In the genomic region with DNA sequence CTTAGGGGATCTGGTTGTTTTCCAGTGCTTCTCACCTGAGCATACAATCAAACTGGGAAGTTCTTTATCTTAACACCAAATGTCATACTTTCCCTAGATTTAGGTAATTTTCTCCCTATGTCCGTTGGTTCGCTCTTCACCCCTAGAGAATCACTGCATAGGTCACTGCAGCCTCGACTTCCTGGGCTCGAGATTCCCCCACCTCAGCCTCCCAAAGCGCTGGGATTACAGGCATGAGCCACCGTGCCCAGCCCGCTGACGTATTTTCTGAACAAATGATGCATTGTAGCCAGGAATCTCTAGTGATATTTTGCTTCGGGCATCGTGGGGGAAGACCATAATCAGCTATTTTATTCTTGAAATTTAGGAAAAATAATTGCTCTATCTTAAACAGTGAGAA, we compare ENCODE assay signal across 6 cellular contexts. TPM values are rescaled to one million over a fixed set of nuclear protein-coding genes. Genes with fewer than 3 reads are reported as not detected.
DNase-seq lines count a peak whose midpoint lies in the region; ATAC-seq and TF ChIP-seq lines count a peak whose summit lies in the region.

No MANE protein-coding gene starts in this region.

- TF ChIP-seq EP300 in upper lobe of left lung (IDR thresholded peaks at IDR 0.05), result no peak

- ATAC-seq in heart left ventricle (no peak), Right ventricle myocardium inferior (no peak), upper lobe of left lung (ENCODE audit: low FRiP score in 2 of 2) (no peak)

- H3K4me3 ChIP-seq in heart left ventricle (peak overlapping the region in 11 of 12 donors; percentile 66 to 95 (median 79)), upper lobe of left lung (peak overlapping the region in 3 of 4 donors; percentile 68 to 86 (median 75))

- DNase-seq in heart left ventricle, result no peak
- DNase-seq in Right ventricle myocardium inferior (ENCODE audit: missing footprints), result no peak
- DNase-seq in globus pallidus (ENCODE audit: low spot score), result peak; percentile 26
- no peak for DNase-seq in upper lobe of left lung
- DNase-seq in stimulated activated CD4-positive, alpha-beta T cell treated with anti-CD3 and anti-CD28 coated beads, Interleukin-4, amount 100 ng/mL, for 1 hour, result no peak
- no peak for DNase-seq in midbrain (lab: John Stamatoyannopoulos, UW)

- 29 to 52% (median 46%) methylated on average over 10 of the region's 10 CpGs for WGBS in heart left ventricle, 4 donors
- 54 to 59% methylated on average over 10 of the region's 10 CpGs for WGBS in upper lobe of left lung, 2 donors

- no peaks in the 10 kb centered on the region for H3K9me3 ChIP-seq in heart left ventricle
- no peaks in the 10 kb centered on the region for H3K9me3 ChIP-seq in upper lobe of left lung

- peak overlapping the region; percentile 72 to 98 (median 93) for H3K27ac ChIP-seq in heart left ventricle
- peak overlapping the region; percentile 94 to 97 (median 96) for H3K27ac ChIP-seq in upper lobe of left lung

- TF ChIP-seq CTCF in heart left ventricle (IDR thresholded peaks at IDR 0.05), result no peak
- no peak for TF ChIP-seq CTCF in upper lobe of left lung (IDR thresholded peaks at IDR 0.05)

- peaks cover 0 to 30% (median 23%) of the 10 kb centered on the region in 12 donors for H3K4me1 ChIP-seq in heart left ventricle
- H3K4me1 ChIP-seq in upper lobe of left lung, result peaks cover 16 to 30% (median 27%) of the 10 kb centered on the region in 4 donors

- H3K36me3 ChIP-seq in heart left ventricle (peaks cover 0 to 46% (median 37%) of the 10 kb centered on the region in 9 donors), upper lobe of left lung (peaks cover 16 to 44% (median 30%) of the 10 kb centered on the region in 4 donors)

- H3K27me3 ChIP-seq in heart left ventricle, result no peaks in the 10 kb centered on the region
- no peaks in the 10 kb centered on the region for H3K27me3 ChIP-seq in upper lobe of left lung

- intact Hi-C loops in heart left ventricle (cut with DNase I), result loop anchor here in 4 of 10 donors (5.0 to 10.0 kb wide), 5 partner anchors 42 to 202 kb away; partner anchors contain the start of genes MYL6 (in 3 of the 4), RPS26 (in 2 of the 4), SUOX (in 2 of the 4) and CNPY2 (in 1 of the 4)
- intact Hi-C loops in Right ventricle myocardium inferior (cut with DNase I), result loop anchor here (5.0 kb wide), 3 partner anchors 42 to 373 kb away; partner anchors contain the start of genes GDF11, MYL6 and RPS26

- TF ChIP-seq POLR2A in heart left ventricle (IDR thresholded peaks at IDR 0.05) (no peak), upper lobe of left lung (IDR thresholded peaks at IDR 0.05) (no peak)

RNA-seq across cellular contexts. Expression of gene RPL41, which starts 1.1 kb away (rescaled TPM):
- 1,000 to 10,000 TPM in 8 of 9 donors, 100 to 1,000 TPM in 1; 533 to 2,381 (median 1,999) TPM for total RNA-seq in heart left ventricle
- polyA plus RNA-seq in heart left ventricle, result 1,000 to 10,000 TPM in 1 of 2 donors, 100 to 1,000 TPM in 1; 752 to 4,466 TPM
- total RNA-seq in Right ventricle myocardium inferior, result 2,099 TPM
- total RNA-seq in upper lobe of left lung, result 1,000 to 10,000 TPM; 1,377 to 3,349 (median 3,110) TPM

RNA-seq across cellular contexts. Expression of gene ZC3H10, which starts 2.7 kb away (rescaled TPM):
- total RNA-seq in heart left ventricle, result 1 to 10 TPM; 2.7 to 6.4 (median 4.9) TPM
- polyA plus RNA-seq in heart left ventricle, result 1 to 10 TPM; 3.5 to 3.9 TPM
- 7.3 TPM for total RNA-seq in Right ventricle myocardium inferior
- total RNA-seq in upper lobe of left lung, result 10 to 100 TPM in 2 of 6 donors, 1 to 10 TPM in 4; 2.1 to 22.0 (median 6.4) TPM

RNA-seq across cellular contexts. Expression of gene PA2G4, which starts 11.0 kb away (rescaled TPM):
- total RNA-seq in heart left ventricle (100 to 1,000 TPM in 1 of 9 donors, 10 to 100 TPM in 8; 66.0 to 105 (median 72.4) TPM), Right ventricle myocardium inferior (69.7 TPM), upper lobe of left lung (100 to 1,000 TPM in 1 of 6 donors, 10 to 100 TPM in 5; 36.7 to 103 (median 70.7) TPM)
- 100 to 1,000 TPM in 1 of 2 donors, 10 to 100 TPM in 1; 62.4 to 187 TPM for polyA plus RNA-seq in heart left ventricle

RNA-seq across cellular contexts. Expression of gene ESYT1, which starts 12.7 kb away (rescaled TPM):
- total RNA-seq in heart left ventricle (10 to 100 TPM; 26.8 to 81.1 (median 43.4) TPM), Right ventricle myocardium inferior (33.6 TPM), upper lobe of left lung (100 to 1,000 TPM in 5 of 6 donors, 10 to 100 TPM in 1; 73.9 to 132 (median 112) TPM)
- 10 to 100 TPM; 17.0 to 67.3 TPM for polyA plus RNA-seq in heart left ventricle

RNA-seq across cellular contexts. Expression of gene ERBB3, which starts 35.4 kb away (rescaled TPM):
- total RNA-seq in heart left ventricle, result 1 to 10 TPM in 8 of 9 donors, under 1 TPM in 1; 0.90 to 4.5 (median 1.8) TPM
- polyA plus RNA-seq in heart left ventricle, result 1 to 10 TPM; 2.7 to 3.4 TPM
- total RNA-seq in Right ventricle myocardium inferior, result 2.8 TPM
- 100 to 1,000 TPM in 3 of 6 donors, 10 to 100 TPM in 3; 56.8 to 171 (median 101) TPM for total RNA-seq in upper lobe of left lung
